ENCODE assay signal across 21 cellular contexts in genomic region chr1:43354471-43354870, GRCh38. TPM values are rescaled to one million over a fixed set of nuclear protein-coding genes. Genes with fewer than 3 reads are reported as not detected.
DNase-seq lines count a peak whose midpoint lies in the region; ATAC-seq and TF ChIP-seq lines count a peak whose summit lies in the region.
"Had no signal": no experiment of that assay in that cellular context is flagged by ENCODE, and none has a peak within 500 bp of the region (broad histone marks: within the 10 kb centered on the region; RNA-seq: fewer than 3 reads in every experiment).

No MANE protein-coding gene starts in this region.

- no peak for TF ChIP-seq RAD21 in IMR-90 (IDR thresholded peaks at IDR 0.05; ENCODE audit: low read length)

- no peak overlapping the region for H4K5ac ChIP-seq in IMR-90 (ENCODE audit: low read depth, low read length)

- H2BK5ac ChIP-seq in IMR-90 (ENCODE audit: low read depth, low read length, poor library complexity, severe bottlenecking), result peak overlapping the region; percentile 37

- no peak overlapping the region for H3K4me2 ChIP-seq in IMR-90 (ENCODE audit: low read depth, low read length)

- H4K8ac ChIP-seq in IMR-90 (ENCODE audit: low read depth in 2 of 2, low read length in 2 of 2), result 0 out of 4 replicates have a peak overlapping the region, but pooled peaks of 1 of the 2 experiments have one; percentile 17

- no peak for TF ChIP-seq CTCF in IMR-90 (conservative IDR thresholded peaks at IDR 0.05; ENCODE audit: low read depth, low read length)
- no peak for TF ChIP-seq CTCF in WTC11 (IDR thresholded peaks at IDR 0.05)
- TF ChIP-seq CTCF in neural crest cell (conservative IDR thresholded peaks at IDR 0.05), result no peak

- 0 out of 2 replicates have a peak overlapping the region, but pooled peaks have one; percentile 10 for H3K23ac ChIP-seq in IMR-90 (ENCODE audit: low read depth, low read length)

- H3K4me3 ChIP-seq in IMR-90 (ENCODE audit: insufficient read depth, low read depth, low read length), result no peak overlapping the region
- H3K4me3 ChIP-seq: SJSA1 had no signal

- H3K36me3 Mint-ChIP-seq in WTC11 (peaks cover 14% of the 10 kb centered on the region), neural crest cell (ENCODE audit: low read depth) (peaks cover 4% of the 10 kb centered on the region)

- POLR2A ChIA-PET in IMR-90 (lab: Charles Lee; ENCODE audit: unreplicated experiment) (no interaction called here), WTC11 (lab: Charles Lee) (no interaction called here)

- ATAC-seq in IMR-90 (ENCODE audit: low read depth) (no peak), WTC11 (no peak)

- H2BK15ac ChIP-seq in IMR-90 (ENCODE audit: low read depth, low read length), result 0 out of 3 replicates have a peak overlapping the region, but pooled peaks have one; percentile 71

- CTCF ChIA-PET in IMR-90 (lab: Yijun Ruan, JAX) (no interaction called here), WTC11 (lab: Charles Lee) (interaction anchor here (1.4 kb wide), 1 partner anchor 69 kb away, joined by 4 read pairs; the partner anchor contains the start of gene C1orf210)

- peak overlapping the region; percentile 62; the same call in 1 of the 2 replicates for H2AK5ac ChIP-seq in IMR-90 (ENCODE audit: low read depth, low read length)

- H3K4me3 Mint-ChIP-seq in WTC11, result no peak overlapping the region
- H3K4me3 Mint-ChIP-seq in neural crest cell, result peak overlapping the region; percentile 23
- H3K4me3 Mint-ChIP-seq: IgD-negative memory B cell had no signal

- H3K9ac ChIP-seq in IMR-90 (ENCODE audit: low read depth, low read length), result no peak overlapping the region

- H3K36me3 ChIP-seq in IMR-90 (ENCODE audit: control insufficient read depth, insufficient read depth, low read length), result no peaks in the 10 kb centered on the region

- WGBS in IMR-90 (ENCODE audit: extremely low coverage in 2 of 2, insufficient read length in 1 of 2), 2 experiments, result 73% methylated on average over 2 of the region's 2 CpGs; no CpG with 5 or more reads in 1 of the 2 experiments

- no peak for TF ChIP-seq POLR2A in IMR-90 (IDR thresholded peaks at IDR 0.05; ENCODE audit: low read depth, low read length)

- H4K20me1 ChIP-seq in IMR-90 (ENCODE audit: insufficient read depth, low read length), result peaks cover 3% of the 10 kb centered on the region; the same call in 1 of the 2 replicates

- H3K27me3 Mint-ChIP-seq in WTC11 (ENCODE audit: low read depth), result no peaks in the 10 kb centered on the region; the same call in 1 of the 2 replicates
- no peaks in the 10 kb centered on the region for H3K27me3 Mint-ChIP-seq in neural crest cell (ENCODE audit: low read depth)
- H3K27me3 Mint-ChIP-seq: IgD-negative memory B cell had no signal

- H3K9me1 ChIP-seq in IMR-90 (ENCODE audit: insufficient read depth, low read length), result peaks cover 9% of the 10 kb centered on the region

- no peak overlapping the region; the same call in 1 of the 2 replicates for H3K14ac ChIP-seq in IMR-90 (replicated peaks; ENCODE audit: low read depth, low read length)

- DNase-seq in IMR-90 (no peak), WTC11 (ENCODE audit: low spot score) (no peak), neural crest cell (ENCODE audit: low read depth, low spot score) (no peak), AG08395 (ENCODE audit: low spot score) (no peak), AML-193 (lab: John Stamatoyannopoulos, UW) (no peak)
- no peak for DNase-seq in activated CD8-positive, alpha-beta memory T cell treated with anti-CD3 and anti-CD28 coated beads, Interleukin-2, amount 50 U/mL, for 4 hours
- DNase-seq: DMS153, DND-41, HCEC 1CT, NCI-H1092 treated with DMSO at 0.1 percent for 48 hours, NCI-H1436, NCI-H187 treated with DMSO at 0.1 percent for 48 hours, NCI-H524 treated with DMSO at 0.1 percent for 48 hours, NCI-H774, Right ventricle myocardium superior, RPMI8226 had no signal

- peak overlapping the region; percentile 2; the same call in 1 of the 2 replicates for H3K27ac Mint-ChIP-seq in WTC11
- H3K27ac Mint-ChIP-seq in neural crest cell (ENCODE audit: unreplicated experiment), result no peak overlapping the region
- H3K27ac Mint-ChIP-seq: IgD-negative memory B cell had no signal

- H3K4me1 Mint-ChIP-seq in WTC11 (peaks cover 22% of the 10 kb centered on the region), neural crest cell (peaks cover 25% of the 10 kb centered on the region)

- H3K4ac ChIP-seq in IMR-90 (ENCODE audit: low read depth, low read length), result peak overlapping the region; percentile 24; the same call in 1 of the 2 replicates

- H3K79me1 ChIP-seq in IMR-90 (ENCODE audit: low read depth in 1 of 2, low read length in 2 of 2), result peaks cover 0 to 7% of the 10 kb centered on the region in 2 experiments; a peak in 2 of 4 replicates

- H3K9me3 Mint-ChIP-seq in WTC11 (no peaks in the 10 kb centered on the region), neural crest cell (peaks cover 3% of the 10 kb centered on the region)
- H3K9me3 Mint-ChIP-seq: IgD-negative memory B cell had no signal

- H3K9me3 ChIP-seq in IMR-90 (ENCODE audit: control insufficient read depth, insufficient read depth, low read length), result no peaks in the 10 kb centered on the region
- H3K9me3 ChIP-seq: SJSA1 had no signal

- H3K27me3 ChIP-seq in IMR-90 (ENCODE audit: control insufficient read depth, insufficient read depth, low read length), result no peaks in the 10 kb centered on the region
- H3K27me3 ChIP-seq: SJSA1 had no signal

- H3K4me1 ChIP-seq in IMR-90 (ENCODE audit: control insufficient read depth, insufficient read depth, low read length), result peaks cover 15% of the 10 kb centered on the region

- H3K56ac ChIP-seq in IMR-90 (ENCODE audit: extremely low read depth, insufficient read depth, low read length), result no peak overlapping the region

- in situ Hi-C loops in IMR-90 (cut with MboI; ENCODE audit: low sequenced_read_pairs), result loop anchor here (10.0 kb wide), 1 partner anchor 120 kb away; no protein-coding TSS in a partner anchor

- dilution Hi-C loops in IMR-90 (cut with HindIII; ENCODE audit: low sequenced_read_pairs, unreplicated experiment), result no loop called here

- BruUV-seq in IMR-90 (replicated peaks; lab: Mats Ljungman, UMichigan), result no TSS peak

- H2AK9ac ChIP-seq in IMR-90 (replicated peaks; ENCODE audit: low read depth, low read length, poor library complexity), result peak overlapping the region; percentile 75

- H2BK20ac ChIP-seq in IMR-90 (ENCODE audit: low read depth, low read length), result peak overlapping the region; percentile 36; the same call in 1 of the 2 replicates

- no peak overlapping the region for H3K18ac ChIP-seq in IMR-90 (ENCODE audit: low read depth, low read length)

- peak overlapping the region; percentile 17; the same call in 1 of the 2 replicates for H4K91ac ChIP-seq in IMR-90 (ENCODE audit: insufficient read depth, low read depth, low read length)

- intact Hi-C loops in IMR-90 (cut with micrococcal nuclease), result no loop called here

- H3K27ac ChIP-seq in IMR-90 (ENCODE audit: insufficient read depth, low read length), result no peak overlapping the region
- H3K27ac ChIP-seq: SJSA1 had no signal

- H2BK120ac ChIP-seq in IMR-90 (ENCODE audit: low read depth, low read length), result no peak overlapping the region

- H2AFZ ChIP-seq in IMR-90 (replicated peaks; ENCODE audit: low read length, poor library complexity), result peak overlapping the region; percentile 25

TF ChIP-seq in IMR-90, 13 proteins besides CTCF, POLR2A, EP300 and RAD21 (continues in another document):
- TF ChIP-seq RCOR1 (IDR thresholded peaks at IDR 0.05; ENCODE audit: insufficient replicate concordance, low read length) (no peak), MXI1 (IDR thresholded peaks at IDR 0.05; ENCODE audit: borderline replicate concordance, low read depth, low read length) (no peak)

TF ChIP-seq in WTC11, 78 proteins besides CTCF, POLR2A, EP300 and RAD21 (continues in another document):
- no peak for TF ChIP-seq ZNF317 (CRISPR knock-in tag; IDR thresholded peaks at IDR 0.05; ENCODE audit: borderline replicate concordance, low read depth)

RNA-seq across cellular contexts. Expression of gene CDC20, which starts 4.3 kb away (rescaled TPM):
- total RNA-seq in IMR-90 (2012; rRNA removed) (78.0 and 103 TPM in 2 replicates), WTC11 (2021) (246 to 280 TPM (median 265 TPM) in 3 replicates), neural crest cell (180 and 196 TPM in 2 replicates)
- 107 and 115 TPM in 2 replicates for polyA plus RNA-seq in IMR-90 (2012; rRNA removed)
- 75.5 and 90.0 TPM in 2 replicates for polyA plus RNA-seq in IMR-90 (2012; cell fraction: cytosol; rRNA removed)
- polyA plus RNA-seq in IMR-90 (2012; cell fraction: nucleus; rRNA removed; ENCODE audit: low replicate concordance), result 26.3 and 75.6 TPM in 2 replicates

RNA-seq across cellular contexts. Expression of gene ELOVL1, which starts 13.3 kb away (rescaled TPM):
- 66.4 and 88.9 TPM in 2 replicates for total RNA-seq in IMR-90 (2012; rRNA removed)
- polyA plus RNA-seq in IMR-90 (2012; rRNA removed), result 203 and 211 TPM in 2 replicates
- polyA plus RNA-seq in IMR-90 (2012; cell fraction: cytosol; rRNA removed), result 94.1 and 171 TPM in 2 replicates
- 140 and 158 TPM in 2 replicates for polyA plus RNA-seq in IMR-90 (2012; cell fraction: nucleus; rRNA removed; ENCODE audit: low replicate concordance)
- total RNA-seq in WTC11 (2021), result 22.6 to 26.6 TPM (median 24.1 TPM) in 3 replicates
- 30.8 and 31.8 TPM in 2 replicates for total RNA-seq in neural crest cell

RNA-seq across cellular contexts. Expression of gene MPL, which starts 16.9 kb away (rescaled TPM):
- total RNA-seq in IMR-90 (2012; rRNA removed) (not detected in 2 replicates), WTC11 (2021) (0.15 to 0.44 TPM (median 0.21 TPM) in 3 replicates), neural crest cell (not detected in 2 replicates)
- 0.12 TPM in 1 of 2 replicates, not detected in the other for polyA plus RNA-seq in IMR-90 (2012; rRNA removed)
- 0.02 TPM in 1 of 2 replicates, not detected in the other for polyA plus RNA-seq in IMR-90 (2012; cell fraction: cytosol; rRNA removed)
- polyA plus RNA-seq in IMR-90 (2012; cell fraction: nucleus; rRNA removed; ENCODE audit: low replicate concordance), result not detected in 2 replicates
- total RNA-seq: A673, H1, SJSA1 had no signal
- polyA plus RNA-seq: BJ, IgD-negative memory B cell had no signal

RNA-seq across cellular contexts. Expression of gene MED8, which starts 35.1 kb away (rescaled TPM):
- total RNA-seq in IMR-90 (2012; rRNA removed), result 114 and 120 TPM in 2 replicates
- polyA plus RNA-seq in IMR-90 (2012; rRNA removed), result 53.7 and 61.1 TPM in 2 replicates
- polyA plus RNA-seq in IMR-90 (2012; cell fraction: cytosol; rRNA removed), result 35.0 and 38.5 TPM in 2 replicates
- polyA plus RNA-seq in IMR-90 (2012; cell fraction: nucleus; rRNA removed; ENCODE audit: low replicate concordance), result 37.4 and 89.5 TPM in 2 replicates
- total RNA-seq in WTC11 (2021), result 17.7 to 19.5 TPM (median 18.0 TPM) in 3 replicates
- total RNA-seq in neural crest cell, result 30.8 and 33.9 TPM in 2 replicates

RNA-seq across cellular contexts. Expression of gene SZT2, which starts 35.2 kb away (rescaled TPM):
- total RNA-seq in IMR-90 (2012; rRNA removed), result 9.5 and 9.7 TPM in 2 replicates
- polyA plus RNA-seq in IMR-90 (2012; rRNA removed), result 14.3 and 15.7 TPM in 2 replicates
- polyA plus RNA-seq in IMR-90 (2012; cell fraction: cytosol; rRNA removed), result 5.1 and 7.2 TPM in 2 replicates
- polyA plus RNA-seq in IMR-90 (2012; cell fraction: nucleus; rRNA removed; ENCODE audit: low replicate concordance), result 42.3 and 80.6 TPM in 2 replicates
- 20.2 to 28.4 TPM (median 21.5 TPM) in 3 replicates for total RNA-seq in WTC11 (2021)
- total RNA-seq in neural crest cell, result 39.4 and 42.0 TPM in 2 replicates
